In genomic region chr9:77827104-77827784, GRCh38 we compare ENCODE assay signal across 10 cellular contexts.
DNase-seq lines count a peak whose midpoint lies in the region; ATAC-seq, FAIRE-seq and TF ChIP-seq lines count a peak whose summit lies in the region.
"Had no signal": no experiment of that assay in that cellular context is flagged by ENCODE, and none has a peak within 500 bp of the region (broad histone marks: within the 10 kb centered on the region; RNA-seq: fewer than 3 reads in every experiment).

No MANE protein-coding gene starts in this region.

- H3K27me3 Mint-ChIP-seq in activated naive CD8-positive, alpha-beta T cell treated with anti-CD3 and anti-CD28 coated beads, Interleukin-2, amount 50 U/mL, for 24 hours = no peaks in the 10 kb centered on the region

- H3K27ac ChIP-seq in BLaER1 treated with 17β-estradiol and CSF1 and Interleukin-3, amounts not matched to agents 10 nM and 100 nM = peak overlapping the region in 6 of 11 experiments; percentile 3 to 50 (median 27); a peak in 8 of 22 replicates
- H3K27ac ChIP-seq in IMR-90 (ENCODE audit: insufficient read depth, low read length) (no peak overlapping the region), kidney (ENCODE audit: low read depth in 2 of 2, low read length in 2 of 2) (no peak overlapping the region)

- H3K9me1 ChIP-seq in IMR-90 (ENCODE audit: insufficient read depth, low read length) = peaks cover 9% of the 10 kb centered on the region

- H3K23ac ChIP-seq in IMR-90 (ENCODE audit: low read depth, low read length) = no peak overlapping the region

- peak overlapping the region; percentile 89 for H3K14ac ChIP-seq in IMR-90 (replicated peaks; ENCODE audit: low read depth, low read length)

- no peak overlapping the region for H2BK20ac ChIP-seq in IMR-90 (ENCODE audit: low read depth, low read length)

- no peak overlapping the region for H3K27ac Mint-ChIP-seq in activated naive CD8-positive, alpha-beta T cell treated with anti-CD3 and anti-CD28 coated beads, Interleukin-2, amount 50 U/mL, for 24 hours

- no peak overlapping the region for H2BK15ac ChIP-seq in IMR-90 (ENCODE audit: low read depth, low read length)

- H3K56ac ChIP-seq in IMR-90 (ENCODE audit: extremely low read depth, insufficient read depth, low read length) = no peak overlapping the region

- no peak overlapping the region for H4K8ac ChIP-seq in IMR-90 (ENCODE audit: low read depth in 2 of 2, low read length in 2 of 2)

- no peak overlapping the region for H2AK5ac ChIP-seq in IMR-90 (ENCODE audit: low read depth, low read length)

- POLR2A ChIA-PET in IMR-90 (lab: Charles Lee; ENCODE audit: unreplicated experiment) = interaction anchor here (0.6 kb wide), 1 partner anchor 9 kb away, joined by 5 read pairs; no protein-coding TSS in a partner anchor

- no peak overlapping the region for H2BK5ac ChIP-seq in IMR-90 (ENCODE audit: low read depth, low read length, poor library complexity, severe bottlenecking)

- H4K91ac ChIP-seq in IMR-90 (ENCODE audit: insufficient read depth, low read depth, low read length) = no peak overlapping the region

- CTCF ChIA-PET in IMR-90 (lab: Yijun Ruan, JAX) = interaction anchor here (0.6 kb wide), 1 partner anchor 156 kb away, joined by 3 read pairs; no protein-coding TSS in a partner anchor

- FAIRE-seq in kidney (lab: Jason Lieb, UNC) = no peak

- WGBS in IMR-90 (ENCODE audit: extremely low coverage in 2 of 2, insufficient read length in 1 of 2), 2 experiments = no CpG with 5 or more reads among the region's 6 CpGs

- H3K9ac ChIP-seq in BLaER1 treated with 17β-estradiol and CSF1 and Interleukin-3, amounts not matched to agents 10 nM and 100 nM = 0 out of 22 replicates have a peak overlapping the region, but pooled peaks of 1 of the 11 experiments have one; percentile 5
- H3K9ac ChIP-seq in IMR-90 (ENCODE audit: low read depth, low read length) (no peak overlapping the region), kidney (ENCODE audit: low read length in 2 of 2) (no peak overlapping the region)

- H2BK120ac ChIP-seq in IMR-90 (ENCODE audit: low read depth, low read length) = no peak overlapping the region

- peaks cover 0 to 43% (median 0%) of the 10 kb centered on the region in 11 experiments; a peak in 6 of 22 replicates for H3K36me3 ChIP-seq in BLaER1 treated with 17β-estradiol and CSF1 and Interleukin-3, amounts not matched to agents 10 nM and 100 nM
- peaks cover 2% of the 10 kb centered on the region; the same call in 1 of the 2 replicates for H3K36me3 ChIP-seq in IMR-90 (ENCODE audit: control insufficient read depth, insufficient read depth, low read length)
- no peaks in the 10 kb centered on the region for H3K36me3 ChIP-seq in kidney (ENCODE audit: control insufficient read depth in 1 of 2, insufficient read depth in 2 of 2, low read length in 2 of 2)

- DNase-seq in IMR-90 (no peak), kidney (no peak), SW480 (ENCODE audit: low spot score) (no peak)
- DNase-seq in activated naive CD8-positive, alpha-beta T cell treated with anti-CD3 and anti-CD28 coated beads, Interleukin-2, amount 50 U/mL, for 24 hours = no peak
- no peak for DNase-seq in activated effector memory CD4-positive, alpha-beta T cell treated with anti-CD3 and anti-CD28 coated beads, Interleukin-2, amount 50 U/mL, for 16 hours
- DNase-seq: NCI-H69; stimulated activated CD4-positive, alpha-beta T cell treated with anti-CD3 and anti-CD28 coated beads, Interleukin-15, amount 100 ng/mL, for 24 hours had no signal

- no peak for TF ChIP-seq POLR2A in IMR-90 (IDR thresholded peaks at IDR 0.05; ENCODE audit: low read depth, low read length)

- no peak for TF ChIP-seq RAD21 in IMR-90 (IDR thresholded peaks at IDR 0.05; ENCODE audit: low read length)

- no peak overlapping the region for H3K4me3 ChIP-seq in BLaER1 treated with 17β-estradiol and CSF1 and Interleukin-3, amounts not matched to agents 10 nM and 100 nM
- H3K4me3 ChIP-seq in IMR-90 (ENCODE audit: insufficient read depth, low read depth, low read length) (no peak overlapping the region), kidney (ENCODE audit: low read length in 2 of 2) (no peak overlapping the region)

- no peak overlapping the region for H3K4ac ChIP-seq in IMR-90 (ENCODE audit: low read depth, low read length)

- no peak overlapping the region for H2AFZ ChIP-seq in IMR-90 (replicated peaks; ENCODE audit: low read length, poor library complexity)

- intact Hi-C loops in IMR-90 (cut with micrococcal nuclease) = no loop called here
- intact Hi-C loops in kidney (cut with DNase I) = no loop called here

- H3K18ac ChIP-seq in IMR-90 (ENCODE audit: low read depth, low read length) = peak overlapping the region; percentile 24; the same call in 1 of the 2 replicates

- peaks cover 0 to 94% (median 6%) of the 10 kb centered on the region in 11 experiments; a peak in 13 of 22 replicates for H4K20me1 ChIP-seq in BLaER1 treated with 17β-estradiol and CSF1 and Interleukin-3, amounts not matched to agents 10 nM and 100 nM
- peaks cover 3% of the 10 kb centered on the region; the same call in 1 of the 2 replicates for H4K20me1 ChIP-seq in IMR-90 (ENCODE audit: insufficient read depth, low read length)

- H3K79me1 ChIP-seq in IMR-90 (ENCODE audit: low read depth in 1 of 2, low read length in 2 of 2) = peaks cover 16 to 36% of the 10 kb centered on the region in 2 experiments

- no peak overlapping the region for H2AK9ac ChIP-seq in IMR-90 (replicated peaks; ENCODE audit: low read depth, low read length, poor library complexity)

- H3K9me3 ChIP-seq in BLaER1 treated with 17β-estradiol and CSF1 and Interleukin-3, amounts not matched to agents 10 nM and 100 nM (replicated peaks in 1 of 11) = no peaks in the 10 kb centered on the region
- no peaks in the 10 kb centered on the region for H3K9me3 ChIP-seq in IMR-90 (ENCODE audit: control insufficient read depth, insufficient read depth, low read length)
- H3K9me3 ChIP-seq in kidney (ENCODE audit: control insufficient read depth in 1 of 2, low read length in 2 of 2) = no peaks in the 10 kb centered on the region

- H3K4me1 Mint-ChIP-seq in activated naive CD8-positive, alpha-beta T cell treated with anti-CD3 and anti-CD28 coated beads, Interleukin-2, amount 50 U/mL, for 24 hours = peaks cover 37% of the 10 kb centered on the region

- dilution Hi-C loops in IMR-90 (cut with HindIII; ENCODE audit: low sequenced_read_pairs, unreplicated experiment) = no loop called here

- no peak overlapping the region for H4K5ac ChIP-seq in IMR-90 (ENCODE audit: low read depth, low read length)

- peaks cover 26 to 36% (median 30%) of the 10 kb centered on the region in 10 experiments for H3K4me1 ChIP-seq in BLaER1 treated with 17β-estradiol and CSF1 and Interleukin-3, amounts not matched to agents 10 nM and 100 nM
- peaks cover 6% of the 10 kb centered on the region for H3K4me1 ChIP-seq in IMR-90 (ENCODE audit: control insufficient read depth, insufficient read depth, low read length)
- H3K4me1 ChIP-seq in kidney (ENCODE audit: control insufficient read depth in 1 of 2, insufficient read depth in 1 of 2, low read depth in 1 of 2, low read length in 2 of 2) = peaks cover under 1 to 1% of the 10 kb centered on the region in 2 donors

- no peaks in the 10 kb centered on the region for H3K9me3 Mint-ChIP-seq in activated naive CD8-positive, alpha-beta T cell treated with anti-CD3 and anti-CD28 coated beads, Interleukin-2, amount 50 U/mL, for 24 hours

- in situ Hi-C loops in IMR-90 (cut with MboI; ENCODE audit: low sequenced_read_pairs) = no loop called here

- H3K4me3 Mint-ChIP-seq in activated naive CD8-positive, alpha-beta T cell treated with anti-CD3 and anti-CD28 coated beads, Interleukin-2, amount 50 U/mL, for 24 hours = peak overlapping the region; percentile 1

- no peaks in the 10 kb centered on the region for H3K27me3 ChIP-seq in BLaER1 treated with 17β-estradiol and CSF1 and Interleukin-3, amounts not matched to agents 10 nM and 100 nM
- no peaks in the 10 kb centered on the region for H3K27me3 ChIP-seq in IMR-90 (ENCODE audit: control insufficient read depth, insufficient read depth, low read length)

- peak overlapping the region; percentile 37 to 73 (median 56) for H3K4me2 ChIP-seq in BLaER1 treated with 17β-estradiol and CSF1 and Interleukin-3, amounts not matched to agents 10 nM and 100 nM
- peak overlapping the region; percentile 72; the same call in 1 of the 2 replicates for H3K4me2 ChIP-seq in IMR-90 (ENCODE audit: low read depth, low read length)

- BruUV-seq in IMR-90 (replicated peaks; lab: Mats Ljungman, UMichigan) = no TSS peak

- TF ChIP-seq CTCF in IMR-90 (conservative IDR thresholded peaks at IDR 0.05; ENCODE audit: low read depth, low read length) (no peak), kidney (IDR thresholded peaks at IDR 0.05; ENCODE audit: borderline replicate concordance, extremely low read depth, insufficient read depth) (no peak)

- H3K36me3 Mint-ChIP-seq in activated naive CD8-positive, alpha-beta T cell treated with anti-CD3 and anti-CD28 coated beads, Interleukin-2, amount 50 U/mL, for 24 hours (ENCODE audit: low read depth) = peaks cover 3% of the 10 kb centered on the region

- ATAC-seq in GM18519 (IDR thresholded peaks at IDR 0.05; ENCODE audit: low FRiP score, unreplicated experiment) (peak; percentile 85), IMR-90 (ENCODE audit: low read depth) (no peak; the same call in 1 of the 2 replicates), GM21737 (IDR thresholded peaks at IDR 0.05; ENCODE audit: unreplicated experiment) (no peak)
- ATAC-seq in activated naive CD8-positive, alpha-beta T cell treated with anti-CD3 and anti-CD28 coated beads, Interleukin-2, amount 50 U/mL, for 24 hours = no peak

TF ChIP-seq in IMR-90, 13 proteins besides CTCF, POLR2A, EP300 and RAD21:
- no peak for TF ChIP-seq ELK1 (IDR thresholded peaks at IDR 0.05; ENCODE audit: borderline replicate concordance, low read depth, low read length)
- no peak for TF ChIP-seq USF2 (IDR thresholded peaks at IDR 0.05; ENCODE audit: low read depth, low read length)
- TF ChIP-seq SMC3 (IDR thresholded peaks at IDR 0.05; ENCODE audit: low read depth, low read length) = no peak
TF ChIP-seq in IMR-90: peak in this region for 0.

Comparison
In these comparisons a context has a peak if more than half of its experiments do, and no peak if none do; other contexts are left out.
1. H3K27ac ChIP-seq: peak in BLaER1 treated with 17β-estradiol and CSF1 and Interleukin-3, amounts not matched to agents 10 nM and 100 nM (6 of 11); none in IMR-90 (single experiment) and kidney (0 of 2).